Comparison of ENCODE assay signal across 17 cellular contexts in genomic region chr18:79587298-79588125, GRCh38.
DNase-seq lines count a peak whose midpoint lies in the region; ATAC-seq, FAIRE-seq and TF ChIP-seq lines count a peak whose summit lies in the region.
"Had no signal": no experiment of that assay in that cellular context is flagged by ENCODE, and none has a peak within 500 bp of the region (broad histone marks: within the 10 kb centered on the region; RNA-seq: fewer than 3 reads in every experiment).

No MANE protein-coding gene starts in this region.

- H3K27me3 ChIP-seq in right lobe of liver (no peaks in the 10 kb centered on the region), sigmoid colon (no peaks in the 10 kb centered on the region)

- H3K9me3 ChIP-seq in right lobe of liver (no peaks in the 10 kb centered on the region), sigmoid colon (no peaks in the 10 kb centered on the region)

- H3K4me3 ChIP-seq in coronary artery: no peak overlapping the region
- H3K4me3 ChIP-seq in right lobe of liver: no peak overlapping the region
- no peak overlapping the region for H3K4me3 ChIP-seq in sigmoid colon
- H3K4me3 ChIP-seq: GM23248 had no signal

- H3K36me3 ChIP-seq in right lobe of liver (no peaks in the 10 kb centered on the region), sigmoid colon (no peaks in the 10 kb centered on the region)

- intact Hi-C loops in right lobe of liver (cut with DNase I): no loop called here
- intact Hi-C loops in sigmoid colon (cut with DNase I): loop anchor here (5.0 kb wide), 1 partner anchor 195 kb away; no protein-coding TSS in a partner anchor

- DNase-seq in coronary artery (ENCODE audit: low spot score): peak; percentile 70
- DNase-seq in right lobe of liver: peak; percentile 9 to 34 (median 33)
- DNase-seq in sigmoid colon: peak; percentile 61
- DNase-seq in frontal cortex (ENCODE audit: low spot score in 2 of 2): no peak
- DNase-seq in globus pallidus (ENCODE audit: low spot score): no peak
- no peak for DNase-seq in cerebellum (ENCODE audit: low spot score)
- no peak for DNase-seq in activated CD4-positive, alpha-beta T cell treated with anti-CD3 and anti-CD28 coated beads for 4 hours
- DNase-seq: activated B cell treated with CpG ODN at 0.5 μM for 24 hours; activated naive CD4-positive, alpha-beta T cell treated with anti-CD3 and anti-CD28 coated beads for 36 hours; GDM1; GM23248; naive B cell; NCI-H1417; SHP77 treated with DMSO at 0.1 percent for 48 hours; stimulated activated CD4-positive, alpha-beta T cell treated with anti-CD3 and anti-CD28 coated beads, Interleukin-1b, Interleukin-23, amount 100 ng/mL, for 48 hours; substantia nigra had no signal

- TF ChIP-seq POLR2A in right lobe of liver (IDR thresholded peaks at IDR 0.05) (no peak), sigmoid colon (IDR thresholded peaks at IDR 0.05) (no peak)

- no peak for ATAC-seq in right lobe of liver

- WGBS in right lobe of liver (ENCODE audit: insufficient coverage, low coverage, low lambda C conversion rate, missing lambda C conversion rate): 66% methylated on average over 8 of the region's 30 CpGs
- 90% methylated on average over 30 of the region's 30 CpGs for WGBS in sigmoid colon, 2 donors

- H3K4me1 ChIP-seq in right lobe of liver (no peaks in the 10 kb centered on the region), sigmoid colon (peaks cover 0 to 40% (median 36%) of the 10 kb centered on the region in 4 donors)

- no peak for TF ChIP-seq RAD21 in Ishikawa (IDR thresholded peaks at IDR 0.05; ENCODE audit: low read depth)

- TF ChIP-seq EP300 in Ishikawa (IDR thresholded peaks at IDR 0.05; ENCODE audit: borderline replicate concordance): no peak
- no peak for TF ChIP-seq EP300 in sigmoid colon (IDR thresholded peaks at IDR 0.05)

- FAIRE-seq in frontal cortex (lab: Jason Lieb, UNC): no peak

- TF ChIP-seq CTCF in coronary artery (IDR thresholded peaks at IDR 0.05) (no peak), right lobe of liver (IDR thresholded peaks at IDR 0.05) (no peak), sigmoid colon (IDR thresholded peaks at IDR 0.05) (no peak)

- peak overlapping the region; percentile 27 to 94 for H3K27ac ChIP-seq in coronary artery
- H3K27ac ChIP-seq in right lobe of liver: no peak overlapping the region
- H3K27ac ChIP-seq in sigmoid colon: peak overlapping the region in 3 of 4 donors; percentile 77 to 85 (median 84)

TF ChIP-seq in Ishikawa, 13 proteins besides CTCF, POLR2A, EP300 and RAD21:
- no peak for TF ChIP-seq CEBPB (IDR thresholded peaks at IDR 0.05)
- TF ChIP-seq TAF1 (IDR thresholded peaks at IDR 0.05; ENCODE audit: low read depth): no peak
- TF ChIP-seq NFIC (IDR thresholded peaks at IDR 0.05): peak; percentile 49
- peak; percentile 8; the same call in 1 of the 2 replicates for TF ChIP-seq MAX (IDR thresholded peaks at IDR 0.05)

Comparison
In these comparisons a context has a peak if more than half of its experiments do, and no peak if none do; other contexts are left out.
1. DNase-seq: peak in coronary artery (single experiment), right lobe of liver (3 of 3) and sigmoid colon (single experiment); none in frontal cortex (0 of 2), globus pallidus (single experiment), cerebellum (single experiment) and activated CD4-positive, alpha-beta T cell treated with anti-CD3 and anti-CD28 coated beads for 4 hours (0 of 2).
2. H3K27ac ChIP-seq: peak in coronary artery (2 of 2) and sigmoid colon (3 of 4); none in right lobe of liver (0 of 3).